1 cellular context compared by ENCODE assay signal in genomic region chr16:154223-155030, GRCh38.
TF ChIP-seq lines count a peak whose summit lies in the region.

No MANE protein-coding gene starts in this region.

TF ChIP-seq in K562, 482 proteins besides CTCF, POLR2A, EP300 and RAD21 (continued from another document):
- no peak for TF ChIP-seq CHAMP1 (IDR thresholded peaks at IDR 0.05)
- TF ChIP-seq ZNF134 (CRISPR knock-in tag; conservative IDR thresholded peaks at IDR 0.05): no peak
- TF ChIP-seq E2F5 (CRISPR knock-in tag; IDR thresholded peaks at IDR 0.05): no peak
- no peak for TF ChIP-seq ARHGAP35 (IDR thresholded peaks at IDR 0.05; ENCODE audit: partially characterized antibody)
- 0 out of 2 replicates have a peak, but pooled peaks have one; percentile 14 for TF ChIP-seq CREB1 (IDR thresholded peaks at IDR 0.05)
- TF ChIP-seq CREB1 (CRISPR knock-in tag; IDR thresholded peaks at IDR 0.05): no peak
- TF ChIP-seq ZNF124 (CRISPR knock-in tag; IDR thresholded peaks at IDR 0.05): no peak
- no peak for TF ChIP-seq VEZF1 (CRISPR knock-in tag; IDR thresholded peaks at IDR 0.05)
- TF ChIP-seq ZNF785 (CRISPR knock-in tag; IDR thresholded peaks at IDR 0.05): no peak
- no peak for TF ChIP-seq ZNF165 (CRISPR knock-in tag; IDR thresholded peaks at IDR 0.05; ENCODE audit: borderline replicate concordance)
- TF ChIP-seq ZBTB9 (CRISPR knock-in tag; IDR thresholded peaks at IDR 0.05): peak; percentile 53; the same call in 1 of the 2 replicates
- TF ChIP-seq HIVEP1 (CRISPR knock-in tag; IDR thresholded peaks at IDR 0.05): no peak
- TF ChIP-seq ZBTB33 (CRISPR knock-in tag; IDR thresholded peaks at IDR 0.05): peak; percentile 91
- no peak for TF ChIP-seq MXD1 (CRISPR knock-in tag; IDR thresholded peaks at IDR 0.05; ENCODE audit: borderline replicate concordance, poor library complexity, severe bottlenecking)
- TF ChIP-seq ATF7 (IDR thresholded peaks at IDR 0.05): 0 out of 2 replicates have a peak, but pooled peaks have one; percentile 22
- no peak for TF ChIP-seq ETS2 (tag; IDR thresholded peaks at IDR 0.05; ENCODE audit: borderline replicate concordance, poor library complexity, severe bottlenecking)
- TF ChIP-seq ZNF253 (CRISPR knock-in tag; conservative IDR thresholded peaks at IDR 0.05): no peak
- TF ChIP-seq E2F4 (CRISPR knock-in tag; IDR thresholded peaks at IDR 0.05; ENCODE audit: low read depth): no peak
- TF ChIP-seq MTA1 (IDR thresholded peaks at IDR 0.05; ENCODE audit: borderline replicate concordance): no peak
- TF ChIP-seq ZNF639 (CRISPR knock-in tag; conservative IDR thresholded peaks at IDR 0.05 in 1 of 2, IDR thresholded peaks at IDR 0.05 in 1 of 2): no peak
- TF ChIP-seq THRAP3 (IDR thresholded peaks at IDR 0.05; ENCODE audit: borderline replicate concordance): no peak
- TF ChIP-seq CTBP1 (IDR thresholded peaks at IDR 0.05; ENCODE audit: borderline replicate concordance): peak; percentile 38; the same call in 1 of the 2 replicates
- no peak for TF ChIP-seq FUS (optimal IDR thresholded peaks at IDR 0.05; ENCODE audit: low read depth, low read length)
- TF ChIP-seq KLF16 (IDR thresholded peaks at IDR 0.05): no peak
- TF ChIP-seq MLX (CRISPR knock-in tag; conservative IDR thresholded peaks at IDR 0.05): no peak
- no peak for TF ChIP-seq ZBTB26 (CRISPR knock-in tag; IDR thresholded peaks at IDR 0.05)
- TF ChIP-seq MECOM (CRISPR knock-in tag; IDR thresholded peaks at IDR 0.05): no peak
- peak; percentile 52 for TF ChIP-seq CXXC5 (CRISPR knock-in tag; IDR thresholded peaks at IDR 0.05)
- TF ChIP-seq JUN (IDR thresholded peaks at IDR 0.05; ENCODE audit: borderline replicate concordance, low read depth, low read length): no peak
- TF ChIP-seq JUN (CRISPR knock-in tag; IDR thresholded peaks at IDR 0.05; ENCODE audit: borderline replicate concordance): no peak
- TF ChIP-seq ELK3 (CRISPR knock-in tag; IDR thresholded peaks at IDR 0.05): no peak
- TF ChIP-seq MCM5 (IDR thresholded peaks at IDR 0.05; ENCODE audit: low read depth): no peak
